In the genomic region with DNA sequence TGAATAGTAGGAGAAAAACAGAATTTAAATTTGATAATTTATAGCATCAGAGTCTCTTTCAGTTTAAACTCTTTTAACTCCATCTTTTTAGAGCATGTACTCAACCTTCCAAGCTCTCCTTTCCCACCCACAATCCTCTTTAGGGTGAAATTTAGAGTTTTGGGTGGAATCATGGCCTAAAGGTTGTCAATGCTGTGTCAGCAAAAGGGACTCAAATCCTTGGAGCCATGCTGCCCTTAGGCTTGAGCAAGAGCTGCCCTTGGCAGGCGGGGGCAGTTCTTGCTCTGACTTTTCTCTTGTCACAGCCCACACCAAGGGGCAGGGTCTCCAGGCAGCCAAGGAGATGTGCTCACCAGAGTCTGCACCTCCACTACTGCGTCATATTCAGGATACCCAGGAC, we compare ENCODE assay signal across 30 cellular contexts.
"Had no signal": no experiment of that assay in that cellular context is flagged by ENCODE, and none has a peak within 500 bp of the region (broad histone marks: within the 10 kb centered on the region; RNA-seq: fewer than 3 reads in every experiment).

No MANE protein-coding gene starts in this region.

- DNase-seq: activated B cell treated with CpG ODN at 0.5 μM for 24 hours; activated CD4-positive, alpha-beta memory T cell treated with anti-CD3 and anti-CD28 coated beads for 36 hours; activated CD4-positive, alpha-beta T cell treated with anti-CD3 and anti-CD28 coated beads for 4 hours; activated CD4-positive, alpha-beta T cell treated with anti-CD3 and anti-CD28 coated beads, Interleukin-2, amount 10 ng/mL, durations not matched to agents 24 days and 14 days; activated CD4-positive, alpha-beta T cell treated with anti-CD3 and anti-CD28 coated beads, Interleukin-2, amount 50 U/mL, for 1 hour; activated CD4-positive, alpha-beta T cell treated with anti-CD3 and anti-CD28 coated beads, Interleukin-2, amount 50 U/mL, for 4 hours; activated CD4-positive, CD25-positive, alpha-beta regulatory T cell treated with anti-CD3 and anti-CD28 coated beads, Interleukin-2, amount 50 U/mL, for 72 hours; activated CD8-positive, alpha-beta memory T cell treated with anti-CD3 and anti-CD28 coated beads, Interleukin-2, amount 50 U/mL, for 4 hours; activated CD8-positive, alpha-beta T cell treated with anti-CD3 and anti-CD28 coated beads for 36 hours; activated effector memory CD4-positive, alpha-beta T cell treated with anti-CD3 and anti-CD28 coated beads, Interleukin-2, amount 50 U/mL, for 16 hours; activated gamma-delta T cell treated with Interleukin-2 at 50 U/mL for 16 hours; activated naive CD4-positive, alpha-beta T cell; activated naive CD4-positive, alpha-beta T cell treated with anti-CD3 and anti-CD28 coated beads, Interleukin-2, amount 10 ng/mL, durations not matched to agents 7 days and 5 days; activated naive CD8-positive, alpha-beta T cell treated with anti-CD3 and anti-CD28 coated beads, Interleukin-2, amount 10 ng/mL, durations not matched to agents 7 days and 5 days; activated naive CD8-positive, alpha-beta T cell treated with anti-CD3 and anti-CD28 coated beads, Interleukin-2, amount 50 U/mL, for 24 hours; activated T-cell treated with anti-CD3 and anti-CD28 coated beads for 4 hours; activated T-cell treated with anti-CD3 and anti-CD28 coated beads, Interleukin-2, amount 50 U/mL, for 1 hour; activated T-cell treated with anti-CD3 and anti-CD28 coated beads, Interleukin-2, amount 50 U/mL, for 4 hours; activated T-cell treated with anti-CD3 and anti-CD28 coated beads, Interleukin-2, amount 50 U/mL, for 72 hours; amygdala; anterior cingulate cortex; central memory CD4-positive, alpha-beta T cell; T-helper 2 cell; T-helper 9 cell had no signal

- H3K4me1 ChIP-seq: ascending aorta, breast epithelium had no signal

- H3K27ac ChIP-seq: ascending aorta, breast epithelium, VCaP had no signal

- H3K4me3 ChIP-seq: ascending aorta, breast epithelium had no signal

- H3K9me3 ChIP-seq: ascending aorta, breast epithelium had no signal

- H3K36me3 ChIP-seq: ascending aorta, breast epithelium had no signal

- ATAC-seq: activated CD8-positive, alpha-beta T cell treated with anti-CD3 and anti-CD28 coated beads for 36 hours; activated naive CD8-positive, alpha-beta T cell treated with anti-CD3 and anti-CD28 coated beads, Interleukin-2, amount 50 U/mL, for 24 hours; activated T-cell treated with anti-CD3 and anti-CD28 coated beads, Interleukin-2, amount 50 U/mL, for 4 hours; activated T-cell treated with anti-CD3 and anti-CD28 coated beads, Interleukin-2, amount 50 U/mL, for 72 hours; activated T-helper 17 cell treated with anti-CD3 and anti-CD28 coated beads, Interleukin-2, amount 50 U/mL, for 72 hours had no signal

- H3K27me3 ChIP-seq: ascending aorta, breast epithelium had no signal

- FAIRE-seq: colon, TTC549 had no signal
